Comparison of ENCODE assay signal across 8 cellular contexts in the genomic region with DNA sequence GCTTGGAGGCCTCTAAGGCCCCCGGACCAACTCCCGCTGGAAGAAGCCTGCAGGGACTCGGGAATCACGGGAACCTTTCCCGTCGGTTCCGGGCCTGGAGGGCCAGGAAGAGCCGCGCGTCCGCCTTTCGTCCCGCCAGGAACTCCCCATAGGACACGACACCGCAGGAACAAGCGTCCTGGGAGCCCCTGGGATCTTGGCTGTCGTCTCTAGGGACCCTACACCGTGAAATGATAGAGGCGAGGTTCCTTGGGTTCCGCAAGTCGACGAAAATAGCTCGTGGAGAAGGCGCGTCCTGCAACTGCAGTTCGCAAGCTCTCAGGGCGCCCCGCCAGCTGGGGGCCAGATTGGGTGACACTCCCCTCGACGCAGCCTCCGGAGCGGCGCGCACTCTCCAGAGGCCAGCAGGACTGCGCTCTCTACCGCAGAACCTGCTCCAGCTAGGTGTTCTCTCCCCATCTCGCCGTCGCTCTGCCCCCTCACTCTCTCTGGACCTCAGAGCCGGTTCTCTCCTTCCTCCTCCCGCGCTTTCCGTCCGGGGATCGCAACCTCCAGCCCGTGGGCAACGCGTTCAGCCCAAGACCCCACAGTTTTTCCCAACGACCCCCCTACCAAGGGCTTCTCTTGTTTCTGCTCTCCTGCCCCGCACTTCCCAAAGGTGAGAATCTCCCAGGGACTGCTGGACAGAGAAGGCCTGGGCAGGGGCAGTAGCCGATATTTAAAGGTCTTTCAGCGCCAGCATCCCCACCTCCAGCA. TPM values are rescaled to one million over a fixed set of nuclear protein-coding genes. Genes with fewer than 3 reads are reported as not detected.
DNase-seq lines count a peak whose midpoint lies in the region; TF ChIP-seq lines count a peak whose summit lies in the region.

No MANE protein-coding gene starts in this region.

- POLR2A ChIA-PET in AG04450 (lab: Yijun Ruan, JAX): no interaction called here

- H3K4me3 ChIP-seq in AG04450 (ENCODE audit: low read depth, low read length) (peak overlapping the region; percentile 64), choroid plexus epithelial cell (ENCODE audit: low read depth, low read length) (peak overlapping the region; percentile 32)

- peaks cover 5% of the 10 kb centered on the region; the same call in 1 of the 2 replicates for H3K9me3 ChIP-seq in AG04450 (ENCODE audit: control insufficient read depth, insufficient read depth, low read length)

- DNase-seq in AG04450 (ENCODE audit: low read depth, low spot score) (no peak), HT-29 (ENCODE audit: low spot score) (peak; percentile 57), choroid plexus epithelial cell (ENCODE audit: low read depth) (no peak), mucosa of gallbladder (ENCODE audit: low spot score) (peak; percentile 78), KG1 (lab: John Stamatoyannopoulos, UW) (no peak), NCI-H2227 (lab: John Stamatoyannopoulos, UW; ENCODE audit: unreplicated experiment) (no peak), NCI-H128 (lab: John Stamatoyannopoulos, UW; ENCODE audit: unreplicated experiment) (no peak)
- DNase-seq in stimulated activated CD4-positive, alpha-beta T cell treated with anti-CD3 and anti-CD28 coated beads, Interleukin-1b, Interleukin-23, amount 100 ng/mL, for 48 hours: no peak

- no peak overlapping the region for H3K27ac ChIP-seq in AG04450 (ENCODE audit: low read depth, low read length)

- TF ChIP-seq CTCF in AG04450 (IDR thresholded peaks at IDR 0.05; ENCODE audit: low read depth, low read length) (no peak), choroid plexus epithelial cell (conservative IDR thresholded peaks at IDR 0.05; ENCODE audit: low read depth, low read length) (no peak)

- peaks cover 66% of the 10 kb centered on the region for H3K27me3 ChIP-seq in AG04450 (ENCODE audit: control insufficient read depth, insufficient read depth, low read length)

- CTCF ChIA-PET in AG04450 (lab: Charles Lee): interaction anchor here (1.2 to 3.5 kb wide), 2 partner anchors 219 to 392 kb away, joined by 3 to 14 read pairs; no protein-coding TSS in a partner anchor

RNA-seq across cellular contexts. Expression of gene BMP4, which starts 0.8 kb away (rescaled TPM):
- 20.8 and 25.4 TPM in 2 replicates for polyA plus RNA-seq in AG04450 (2011; rRNA removed)
- 16.4 and 18.3 TPM in 2 replicates for polyA minus RNA-seq in AG04450 (2011; rRNA and poly(A)+ RNA removed)
- total RNA-seq in HT-29 (2014; rRNA removed; shearing (Covaris generic)): 362 and 395 TPM in 2 replicates
- 44.2 TPM for total RNA-seq in mucosa of gallbladder

Comparison
In these comparisons a context has a peak if more than half of its experiments do, and no peak if none do; other contexts are left out.
1. DNase-seq: peak in HT-29 (single experiment) and mucosa of gallbladder (single experiment); none in AG04450 (single experiment), choroid plexus epithelial cell (single experiment), KG1 (single experiment), stimulated activated CD4-positive, alpha-beta T cell treated with anti-CD3 and anti-CD28 coated beads, Interleukin-1b, Interleukin-23, amount 100 ng/mL, for 48 hours (single experiment), NCI-H2227 (single experiment) and NCI-H128 (single experiment).